Comparison of ENCODE assay signal across 9 cellular contexts in genomic region chr15:80159811-80160569, GRCh38. TPM values are rescaled to one million over a fixed set of nuclear protein-coding genes. Genes with fewer than 3 reads are reported as not detected.
DNase-seq lines count a peak whose midpoint lies in the region; ATAC-seq and TF ChIP-seq lines count a peak whose summit lies in the region.
"Had no signal": no experiment of that assay in that cellular context is flagged by ENCODE, and none has a peak within 500 bp of the region (broad histone marks: within the 10 kb centered on the region; RNA-seq: fewer than 3 reads in every experiment).

No MANE protein-coding gene starts in this region.

- ATAC-seq in activated CD8-positive, alpha-beta memory T cell treated with anti-CD3 and anti-CD28 coated beads, Interleukin-2, amount 10 ng/mL, durations not matched to agents 7 days and 5 days: peak; percentile 63
- no peak for ATAC-seq in HG02870 (IDR thresholded peaks at IDR 0.05; ENCODE audit: unreplicated experiment)

- H3K27me3 Mint-ChIP-seq in activated CD8-positive, alpha-beta memory T cell treated with anti-CD3 and anti-CD28 coated beads, Interleukin-2, amount 10 ng/mL, durations not matched to agents 7 days and 5 days: no peaks in the 10 kb centered on the region
- H3K27me3 Mint-ChIP-seq in T-helper 2 cell treated with Interferon-gamma antibody and Interleukin-4, amounts not matched to agents 5 μg/mL and 100 μg/mL, for 36 hours (ENCODE audit: low read depth): no peaks in the 10 kb centered on the region
- H3K27me3 Mint-ChIP-seq in type B pancreatic cell: no peaks in the 10 kb centered on the region

- peaks cover 42% of the 10 kb centered on the region for H3K4me1 Mint-ChIP-seq in activated CD8-positive, alpha-beta memory T cell treated with anti-CD3 and anti-CD28 coated beads, Interleukin-2, amount 10 ng/mL, durations not matched to agents 7 days and 5 days
- peaks cover 27% of the 10 kb centered on the region for H3K4me1 Mint-ChIP-seq in T-helper 2 cell treated with Interferon-gamma antibody and Interleukin-4, amounts not matched to agents 5 μg/mL and 100 μg/mL, for 36 hours (ENCODE audit: low read depth)
- peaks cover 10% of the 10 kb centered on the region for H3K4me1 Mint-ChIP-seq in type B pancreatic cell (ENCODE audit: unreplicated experiment)

- peak; percentile 79 for DNase-seq in activated CD8-positive, alpha-beta memory T cell treated with anti-CD3 and anti-CD28 coated beads, Interleukin-2, amount 10 ng/mL, durations not matched to agents 7 days and 5 days
- DNase-seq in activated CD8-positive, alpha-beta memory T cell treated with anti-CD3 and anti-CD28 coated beads for 24 hours: no peak
- DNase-seq in T-helper 2 cell treated with Interferon-gamma antibody and Interleukin-4, amounts not matched to agents 5 μg/mL and 100 μg/mL, for 36 hours (ENCODE audit: low spot score): no peak
- DNase-seq in iris pigment epithelial cell (ENCODE audit: low read depth) (peak; percentile 40), type B pancreatic cell (ENCODE audit: extremely low spot score, unreplicated experiment) (no peak), medulla oblongata (ENCODE audit: extremely low spot score) (no peak), NCI-H748 (lab: John Stamatoyannopoulos, UW; ENCODE audit: unreplicated experiment) (no peak)
- DNase-seq: NCI-H1436 had no signal

- no peak for TF ChIP-seq CTCF in type B pancreatic cell (conservative IDR thresholded peaks at IDR 0.05)

- peaks cover 59% of the 10 kb centered on the region for H3K36me3 Mint-ChIP-seq in activated CD8-positive, alpha-beta memory T cell treated with anti-CD3 and anti-CD28 coated beads, Interleukin-2, amount 10 ng/mL, durations not matched to agents 7 days and 5 days
- H3K36me3 Mint-ChIP-seq in T-helper 2 cell treated with Interferon-gamma antibody and Interleukin-4, amounts not matched to agents 5 μg/mL and 100 μg/mL, for 36 hours (ENCODE audit: low read depth): peaks cover 53% of the 10 kb centered on the region
- peaks cover 29% of the 10 kb centered on the region for H3K36me3 Mint-ChIP-seq in type B pancreatic cell

- CTCF ChIA-PET in activated CD8-positive, alpha-beta memory T cell treated with anti-CD3 and anti-CD28 coated beads, Interleukin-2, amount 10 ng/mL, durations not matched to agents 7 days and 5 days (lab: Charles Lee): interaction anchor here (0.6 to 1.9 kb wide), 4 partner anchors 8 to 1300 kb away, joined by 3 to 23 read pairs (median 4); no protein-coding TSS in a partner anchor

- no peak overlapping the region for H3K4me3 Mint-ChIP-seq in activated CD8-positive, alpha-beta memory T cell treated with anti-CD3 and anti-CD28 coated beads, Interleukin-2, amount 10 ng/mL, durations not matched to agents 7 days and 5 days
- H3K4me3 Mint-ChIP-seq in T-helper 2 cell treated with Interferon-gamma antibody and Interleukin-4, amounts not matched to agents 5 μg/mL and 100 μg/mL, for 36 hours: no peak overlapping the region
- no peak overlapping the region for H3K4me3 Mint-ChIP-seq in type B pancreatic cell

- H3K27ac Mint-ChIP-seq in activated CD8-positive, alpha-beta memory T cell treated with anti-CD3 and anti-CD28 coated beads, Interleukin-2, amount 10 ng/mL, durations not matched to agents 7 days and 5 days: peak overlapping the region; percentile 94
- peak overlapping the region; percentile 89 for H3K27ac Mint-ChIP-seq in T-helper 2 cell treated with Interferon-gamma antibody and Interleukin-4, amounts not matched to agents 5 μg/mL and 100 μg/mL, for 36 hours
- peak overlapping the region; percentile 57 for H3K27ac Mint-ChIP-seq in type B pancreatic cell

- no peaks in the 10 kb centered on the region for H3K9me3 Mint-ChIP-seq in activated CD8-positive, alpha-beta memory T cell treated with anti-CD3 and anti-CD28 coated beads, Interleukin-2, amount 10 ng/mL, durations not matched to agents 7 days and 5 days (ENCODE audit: low read depth)
- no peaks in the 10 kb centered on the region for H3K9me3 Mint-ChIP-seq in T-helper 2 cell treated with Interferon-gamma antibody and Interleukin-4, amounts not matched to agents 5 μg/mL and 100 μg/mL, for 36 hours
- H3K9me3 Mint-ChIP-seq in type B pancreatic cell: no peaks in the 10 kb centered on the region

RNA-seq across cellular contexts. Expression of gene FAH, which starts 7.2 kb away (rescaled TPM):
- total RNA-seq in activated CD8-positive, alpha-beta memory T cell treated with anti-CD3 and anti-CD28 coated beads, Interleukin-2, amount 10 ng/mL, durations not matched to agents 7 days and 5 days: 10 to 100 TPM; 69.0 to 71.6 TPM
- 24.6 and 25.8 TPM in 2 replicates for total RNA-seq in type B pancreatic cell (ENCODE audit: low replicate concordance)

Comparison
In these comparisons a context has a peak if more than half of its experiments do, and no peak if none do; other contexts are left out.
1. DNase-seq: peak in activated CD8-positive, alpha-beta memory T cell treated with anti-CD3 and anti-CD28 coated beads, Interleukin-2, amount 10 ng/mL, durations not matched to agents 7 days and 5 days (single experiment) and iris pigment epithelial cell (single experiment); none in activated CD8-positive, alpha-beta memory T cell treated with anti-CD3 and anti-CD28 coated beads for 24 hours (single experiment), T-helper 2 cell treated with Interferon-gamma antibody and Interleukin-4, amounts not matched to agents 5 μg/mL and 100 μg/mL, for 36 hours (single experiment), type B pancreatic cell (single experiment), medulla oblongata (single experiment) and NCI-H748 (single experiment).
2. Peak in every context shown above with its lines, with median percentiles within 50 percentile points of each other: H3K27ac Mint-ChIP-seq.